Comparison of ENCODE assay signal across 10 cellular contexts in genomic region chr6:168355716-168356522, GRCh38. TPM values are rescaled to one million over a fixed set of nuclear protein-coding genes. Genes with fewer than 3 reads are reported as not detected.
DNase-seq lines count a peak whose midpoint lies in the region; ATAC-seq, FAIRE-seq and TF ChIP-seq lines count a peak whose summit lies in the region.
"Had no signal": no experiment of that assay in that cellular context is flagged by ENCODE, and none has a peak within 500 bp of the region (broad histone marks: within the 10 kb centered on the region; RNA-seq: fewer than 3 reads in every experiment).

No MANE protein-coding gene starts in this region.

- no peak overlapping the region for H2AFZ ChIP-seq in HepG2 (ENCODE audit: low read length)

- in situ Hi-C loops in brain microvascular endothelial cell (cut with HindIII; ENCODE audit: low pct_ligation_motif_present, low sequenced_read_pairs) (no loop called here), HepG2 (cut with HindIII; ENCODE audit: extremely low pct_ligation_motif_present, low pct_unique_long_range_greater_than_20kb) (loop anchor here (5.0 kb wide), 1 partner anchor 164 kb away; no protein-coding TSS in a partner anchor), G401 (cut with HindIII; ENCODE audit: low sequenced_read_pairs) (no loop called here)

- TF ChIP-seq EP300 in HepG2 (IDR thresholded peaks at IDR 0.05; ENCODE audit: low read depth in 2 of 2, low read length in 2 of 2), result no peak
- TF ChIP-seq EP300 in HepG2 (CRISPR knock-in tag; IDR thresholded peaks at IDR 0.05; ENCODE audit: borderline replicate concordance), result no peak

- WGBS in HepG2 (ENCODE audit: low lambda C conversion rate), result 23% methylated on average over 16 of the region's 28 CpGs
- 47 to 48% methylated on average over 25 to 28 of the region's 28 CpGs for WGBS in testis, 2 donors

- ATAC-seq in HepG2, result peak; percentile 99
- no peak for ATAC-seq in HG03097 (IDR thresholded peaks at IDR 0.05; ENCODE audit: low FRiP score, unreplicated experiment)
- no peak for ATAC-seq in HG03108 (IDR thresholded peaks at IDR 0.05; ENCODE audit: unreplicated experiment)

- H3K9me3 ChIP-seq in HepG2 (ENCODE audit: low read length) (no peaks in the 10 kb centered on the region), testis (no peaks in the 10 kb centered on the region)

- POLR2A ChIA-PET in HepG2 (lab: Yijun Ruan, JAX), result no interaction called here

- H3K4me3 ChIP-seq in brain microvascular endothelial cell (ENCODE audit: low read depth, low read length) (no peak overlapping the region), HepG2 (replicated peaks in 1 of 3; ENCODE audit: insufficient read depth in 1 of 3, low read depth in 2 of 3, low read length in 3 of 3) (peak overlapping the region in 1 of 3 experiments; percentile 61; a peak in 2 of 6 replicates), testis (no peak overlapping the region)

- peak; percentile 99 for TF ChIP-seq RAD21 in HepG2 (CRISPR knock-in tag; IDR thresholded peaks at IDR 0.05)

- TF ChIP-seq CTCF in brain microvascular endothelial cell (IDR thresholded peaks at IDR 0.05; ENCODE audit: low read depth, low read length, missing control alignments), result peak; percentile 22
- peak; percentile 99 for TF ChIP-seq CTCF in HepG2 (CRISPR knock-in tag; IDR thresholded peaks at IDR 0.05)
- peak; percentile 59 to 74 (median 63) for TF ChIP-seq CTCF in testis (IDR thresholded peaks at IDR 0.05)

- peak overlapping the region; percentile 79 for H3K4me2 ChIP-seq in HepG2 (ENCODE audit: low read depth, low read length)

- intact Hi-C loops in HepG2 (cut with micrococcal nuclease; ENCODE audit: unreplicated experiment) (loop anchor here (1.0 kb wide), 3 partner anchors 155 to 205 kb away; no protein-coding TSS in a partner anchor), testis (cut with DNase I; ENCODE audit: low total_unique reads) (no loop called here)

- H3K27me3 ChIP-seq in brain microvascular endothelial cell (replicated peaks), result no peaks in the 10 kb centered on the region
- peaks cover 0 to 3% of the 10 kb centered on the region in 2 experiments; a peak in 1 of 5 replicates for H3K27me3 ChIP-seq in HepG2 (ENCODE audit: control insufficient read depth in 1 of 2, insufficient read depth in 2 of 2, low read length in 2 of 2)
- H3K27me3 ChIP-seq in testis, result no peaks in the 10 kb centered on the region

- DNase-seq in Daoy (ENCODE audit: low read depth) (peak; percentile 48), NCI-H1092 (lab: John Stamatoyannopoulos, UW) (peak; percentile 65), brain microvascular endothelial cell (peak; percentile 19), HepG2 (ENCODE audit: low spot score) (peak; percentile 49), testis (peak; percentile 83), G401 (ENCODE audit: low spot score) (no peak)

- H3K27ac ChIP-seq in brain microvascular endothelial cell (no peak overlapping the region), HepG2 (ENCODE audit: extremely low read length, insufficient read depth, low read length) (no peak overlapping the region), testis (no peak overlapping the region)

- no TSS peak for BruUV-seq in HepG2 (replicated peaks; lab: Mats Ljungman, UMichigan)

- H3K36me3 ChIP-seq in brain microvascular endothelial cell (replicated peaks), result no peaks in the 10 kb centered on the region
- no peaks in the 10 kb centered on the region for H3K36me3 ChIP-seq in HepG2 (replicated peaks in 1 of 2; ENCODE audit: control insufficient read depth in 1 of 2, insufficient read depth in 2 of 2, low read length in 2 of 2)
- H3K36me3 ChIP-seq in testis (ENCODE audit: low read depth, missing control alignments), result no peaks in the 10 kb centered on the region

- H4K20me1 ChIP-seq in HepG2 (ENCODE audit: insufficient read depth, low read length), result no peaks in the 10 kb centered on the region

- H3K4me1 ChIP-seq in HepG2 (ENCODE audit: insufficient read depth, low read length) (peaks cover 10% of the 10 kb centered on the region), testis (no peaks in the 10 kb centered on the region)

- TF ChIP-seq POLR2A in HepG2 (IDR thresholded peaks at IDR 0.05; ENCODE audit: insufficient read depth in 1 of 2, low read depth in 2 of 2, low read length in 2 of 2) (no peak), testis (IDR thresholded peaks at IDR 0.05) (no peak)

- peak; percentile 56 for FAIRE-seq in HepG2 (lab: Jason Lieb, UNC)

- no peak overlapping the region for H3K9ac ChIP-seq in HepG2 (ENCODE audit: insufficient read depth, low read depth, low read length)

- H3K79me2 ChIP-seq in HepG2 (ENCODE audit: insufficient read depth, low read length), result no peaks in the 10 kb centered on the region

- CTCF ChIA-PET in HepG2 (lab: Yijun Ruan, JAX; ENCODE audit: low intra/inter-chr PET ratio, low total read pairs), result interaction anchor here (0.7 to 3.1 kb wide), 13 partner anchors 23 to 311 kb away, joined by 3 to 40 read pairs (median 6); no protein-coding TSS in a partner anchor

TF ChIP-seq in HepG2, 621 proteins besides CTCF, POLR2A, EP300 and RAD21 (continues in another document):
- TF ChIP-seq ZNF850 (CRISPR knock-in tag; conservative IDR thresholded peaks at IDR 0.05), result no peak
- no peak for TF ChIP-seq TAF15 (IDR thresholded peaks at IDR 0.05; ENCODE audit: low read depth, low read length, poor library complexity, severe bottlenecking)
- TF ChIP-seq, protein P1, sequence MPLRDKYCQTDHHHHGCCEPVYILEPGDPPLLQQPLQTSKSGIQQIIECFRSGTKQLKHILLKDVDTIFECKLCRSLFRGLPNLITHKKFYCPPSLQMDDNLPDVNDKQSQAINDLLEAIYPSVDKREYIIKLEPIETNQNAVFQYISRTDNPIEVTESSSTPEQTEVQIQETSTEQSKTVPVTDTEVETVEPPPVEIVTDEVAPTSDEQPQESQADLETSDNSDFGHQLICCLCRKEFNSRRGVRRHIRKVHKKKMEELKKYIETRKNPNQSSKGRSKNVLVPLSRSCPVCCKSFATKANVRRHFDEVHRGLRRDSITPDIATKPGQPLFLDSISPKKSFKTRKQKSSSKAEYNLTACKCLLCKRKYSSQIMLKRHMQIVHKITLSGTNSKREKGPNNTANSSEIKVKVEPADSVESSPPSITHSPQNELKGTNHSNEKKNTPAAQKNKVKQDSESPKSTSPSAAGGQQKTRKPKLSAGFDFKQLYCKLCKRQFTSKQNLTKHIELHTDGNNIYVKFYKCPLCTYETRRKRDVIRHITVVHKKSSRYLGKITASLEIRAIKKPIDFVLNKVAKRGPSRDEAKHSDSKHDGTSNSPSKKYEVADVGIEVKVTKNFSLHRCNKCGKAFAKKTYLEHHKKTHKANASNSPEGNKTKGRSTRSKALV (CRISPR knock-in tag; IDR thresholded peaks at IDR 0.05), result no peak
- TF ChIP-seq POGK (CRISPR knock-in tag; conservative IDR thresholded peaks at IDR 0.05), result peak; percentile 74; the same call in 1 of the 2 replicates
- TF ChIP-seq THYN1 (CRISPR knock-in tag; IDR thresholded peaks at IDR 0.05; ENCODE audit: borderline replicate concordance, low read depth), result no peak
- no peak for TF ChIP-seq ZNF878 (CRISPR knock-in tag; IDR thresholded peaks at IDR 0.05)

RNA-seq across cellular contexts. Expression of gene DACT2, which starts 36.3 kb away (rescaled TPM):
- not detected in 2 replicates for total RNA-seq in Daoy (2014; rRNA removed; shearing (Covaris generic))
- total RNA-seq in HepG2 (2016; rRNA removed; fragmentation: Illumina TruSeq; extraction: Trizol), result not detected in 2 replicates
- total RNA-seq in HepG2 (2016; cell fraction: cytosol; rRNA removed; fragmentation: Illumina TruSeq; extraction: Trizol; ENCODE audit: low read depth), result not detected in 2 replicates
- not detected in 2 replicates for total RNA-seq in HepG2 (2016; cell fraction: insoluble cytoplasmic fraction; rRNA removed; fragmentation: Illumina TruSeq; extraction: Trizol)
- total RNA-seq in HepG2 (2016; cell fraction: membrane; rRNA removed; fragmentation: Illumina TruSeq; extraction: Trizol), result not detected in 2 replicates
- not detected in 2 replicates for total RNA-seq in HepG2 (2016; cell fraction: nucleus; rRNA removed; fragmentation: Illumina TruSeq; extraction: Trizol)
- 0.10 and 0.15 TPM in 2 replicates for polyA plus RNA-seq in HepG2 (2011; rRNA removed)
- polyA plus RNA-seq in HepG2 (2011; cell fraction: cytosol; rRNA removed), result 0.12 and 0.23 TPM in 2 replicates
- polyA plus RNA-seq in HepG2 (2011; cell fraction: nucleus; rRNA removed), result 0.23 and 0.45 TPM in 2 replicates
- polyA plus RNA-seq in HepG2 (2012), result not detected in 2 replicates
- polyA plus RNA-seq in HepG2 (2016; cell fraction: cytosol; fragmentation: Illumina TruSeq; extraction: Trizol; ENCODE audit: low read depth), result not detected in 2 replicates
- not detected in 2 replicates for polyA plus RNA-seq in HepG2 (2016; cell fraction: insoluble cytoplasmic fraction; fragmentation: Illumina TruSeq; extraction: Trizol; ENCODE audit: low read depth)
- not detected in 2 replicates for polyA plus RNA-seq in HepG2 (2016; cell fraction: membrane; fragmentation: Illumina TruSeq; extraction: Trizol; ENCODE audit: low read depth)
- not detected in 2 replicates for polyA plus RNA-seq in HepG2 (2016; cell fraction: nucleus; fragmentation: Illumina TruSeq; extraction: Trizol; ENCODE audit: insufficient read depth, low read depth)
- polyA minus RNA-seq in HepG2 (2011; rRNA and poly(A)+ RNA removed; ENCODE audit: low replicate concordance), result 0.26 TPM in 1 of 2 replicates, not detected in the other
- polyA minus RNA-seq in HepG2 (2011; cell fraction: cytosol; rRNA and poly(A)+ RNA removed), result 0.26 and 0.30 TPM in 2 replicates
- polyA minus RNA-seq in HepG2 (2011; cell fraction: nucleus; rRNA and poly(A)+ RNA removed), result 0.25 TPM in 1 of 2 replicates, not detected in the other
- 10 to 100 TPM in 1 of 2 donors, 1 to 10 TPM in 1; 2.0 to 20.8 TPM for total RNA-seq in testis
- 1.8 TPM for polyA plus RNA-seq in testis (ENCODE audit: insufficient read depth, low read depth, low replicate concordance)
- not detected in 2 replicates for total RNA-seq in G401 (2014; rRNA removed; shearing (Covaris generic))
- total RNA-seq: glomerular endothelial cell had no signal
- polyA plus RNA-seq: IgD-negative memory B cell had no signal

Comparison
In these comparisons a context has a peak if more than half of its experiments do, and no peak if none do; other contexts are left out.
1. CTCF ChIP-seq: peak in every context shown above with its lines; median percentile 99 in HepG2; 63 in testis; 22 in brain microvascular endothelial cell.